In genomic region chr17:39729280-39729851, GRCh38 we compare ENCODE assay signal across 1 cellular context.
TF ChIP-seq lines count a peak whose summit lies in the region.

No MANE protein-coding gene starts in this region.

TF ChIP-seq in GM12878, 131 proteins besides CTCF, POLR2A, EP300 and RAD21:
- no peak for TF ChIP-seq TAF1 (IDR thresholded peaks at IDR 0.05; ENCODE audit: borderline replicate concordance, low read depth, low read length)
- no peak for TF ChIP-seq MYC (IDR thresholded peaks at IDR 0.05; ENCODE audit: insufficient read depth, insufficient read length, insufficient replicate concordance, low read length, severe bottlenecking)
